In the genomic region with DNA sequence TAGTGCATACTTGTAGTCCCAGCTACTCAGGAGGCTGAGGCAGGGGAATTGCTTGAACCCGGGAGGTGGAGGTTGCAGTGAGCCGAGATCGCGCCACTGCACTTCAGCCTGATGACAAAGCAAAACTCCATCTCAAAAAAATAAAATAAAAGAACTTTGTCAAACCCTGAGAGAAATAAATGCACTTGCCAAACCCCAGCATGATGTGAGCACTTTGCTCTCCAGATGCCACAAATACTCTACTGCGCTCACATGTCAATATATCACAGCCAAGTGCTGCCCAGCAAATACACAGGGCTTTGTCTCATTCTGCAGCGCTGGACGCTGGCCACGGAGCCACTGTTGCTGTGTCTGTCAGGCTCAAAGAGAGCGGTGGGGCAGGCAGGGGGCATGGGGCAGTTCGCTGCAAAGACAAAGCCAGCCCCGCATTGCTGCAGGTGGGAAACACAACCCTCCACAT, we compare ENCODE assay signal across 10 cellular contexts.
DNase-seq lines count a peak whose midpoint lies in the region; TF ChIP-seq lines count a peak whose summit lies in the region.
"Had no signal": no experiment of that assay in that cellular context is flagged by ENCODE, and none has a peak within 500 bp of the region (broad histone marks: within the 10 kb centered on the region; RNA-seq: fewer than 3 reads in every experiment).

No MANE protein-coding gene starts in this region.

- no peaks in the 10 kb centered on the region for H3K27me3 ChIP-seq in layer of hippocampus (ENCODE audit: control insufficient read depth, insufficient read depth, low read length)

- in situ Hi-C loops in GM13976 (cut with MboI; ENCODE audit: low sequenced_read_pairs, unreplicated experiment) (no loop called here), astrocyte of the spinal cord (cut with HindIII; ENCODE audit: low sequenced_read_pairs) (no loop called here)

- DNase-seq in GM13976 (ENCODE audit: low spot score) (peak; percentile 6), astrocyte of the spinal cord (ENCODE audit: low read depth, low spot score) (peak; percentile 58), erythroblast (lab: John Stamatoyannopoulos, UW) (no peak), NK-92 (lab: John Stamatoyannopoulos, UW; ENCODE audit: unreplicated experiment) (no peak), cortex of kidney (lab: John Stamatoyannopoulos, UW) (no peak)
- no peak for DNase-seq in activated T-cell treated with anti-CD3 and anti-CD28 coated beads, Interleukin-2, amount 50 U/mL, for 48 hours
- DNase-seq: activated CD4-positive, alpha-beta memory T cell treated with anti-CD3 and anti-CD28 coated beads, Interleukin-2, amount 10 ng/mL, durations not matched to agents 7 days and 5 days had no signal

- no peak for TF ChIP-seq POLR2A in erythroblast (IDR thresholded peaks at IDR 0.05; ENCODE audit: low read length)

- H3K27ac ChIP-seq in layer of hippocampus (ENCODE audit: low read depth, low read length) (peak overlapping the region; percentile 85), skin epidermis (peak overlapping the region in 16 of 21 experiments; percentile 1 to 86 (median 76))
- H3K27ac ChIP-seq: neutrophil had no signal

- TF ChIP-seq CTCF in GM13976 (IDR thresholded peaks at IDR 0.05; ENCODE audit: borderline replicate concordance, control extremely low read depth, extremely low read depth, insufficient read depth, missing control alignments) (no peak), astrocyte of the spinal cord (IDR thresholded peaks at IDR 0.05; ENCODE audit: low read depth, low read length) (no peak)

- H3K4me3 ChIP-seq in astrocyte of the spinal cord (ENCODE audit: low read depth, low read length) (no peak overlapping the region), skin epidermis (no peak overlapping the region)

Comparison
In these comparisons a context has a peak if more than half of its experiments do, and no peak if none do; other contexts are left out.
1. DNase-seq: peak in GM13976 (single experiment) and astrocyte of the spinal cord (single experiment); none in erythroblast (0 of 2), NK-92 (single experiment), cortex of kidney (single experiment) and activated T-cell treated with anti-CD3 and anti-CD28 coated beads, Interleukin-2, amount 50 U/mL, for 48 hours (0 of 2).